17 cellular contexts compared by ENCODE assay signal in genomic region chr11:118215262-118215661, GRCh38. TPM values are rescaled to one million over a fixed set of nuclear protein-coding genes. Genes with fewer than 3 reads are reported as not detected.
DNase-seq lines count a peak whose midpoint lies in the region; ATAC-seq, FAIRE-seq and TF ChIP-seq lines count a peak whose summit lies in the region.
"Had no signal": no experiment of that assay in that cellular context is flagged by ENCODE, and none has a peak within 500 bp of the region (broad histone marks: within the 10 kb centered on the region; RNA-seq: fewer than 3 reads in every experiment).

No MANE protein-coding gene starts in this region.

- peaks cover 4% of the 10 kb centered on the region for H3K9me3 Mint-ChIP-seq in activated CD4-positive, alpha-beta T cell treated with anti-CD3 and anti-CD28 coated beads, Interleukin-2, amount 10 ng/mL, durations not matched to agents 24 days and 14 days
- H3K9me3 Mint-ChIP-seq in activated naive CD8-positive, alpha-beta T cell treated with anti-CD3 and anti-CD28 coated beads for 36 hours: peaks cover 3% of the 10 kb centered on the region
- no peaks in the 10 kb centered on the region for H3K9me3 Mint-ChIP-seq in stimulated activated effector memory CD8-positive, alpha-beta T cell treated with anti-CD3 and anti-CD28 coated beads, Interleukin-12 subunit alpha, Interleukin-12 subunit beta, amount 100 ng/mL, for 72 hours

- no peak for FAIRE-seq in frontal cortex (lab: Jason Lieb, UNC)
- FAIRE-seq: A204.1 had no signal

- H3K27me3 ChIP-seq in esophagus muscularis mucosa: peaks cover 0 to 53% (median 0%) of the 10 kb centered on the region in 4 donors
- H3K27me3 ChIP-seq: heart right ventricle had no signal

- intact Hi-C loops in activated CD4-positive, alpha-beta T cell treated with anti-CD3 and anti-CD28 coated beads, Interleukin-2, amount 10 ng/mL, durations not matched to agents 24 days and 14 days (cut with micrococcal nuclease): loop anchor here (5.0 kb wide), 1 partner anchor 213 kb away; no protein-coding TSS in a partner anchor
- intact Hi-C loops in esophagus muscularis mucosa (cut with DNase I): no loop called here

- H3K4me1 Mint-ChIP-seq in activated CD4-positive, alpha-beta T cell treated with anti-CD3 and anti-CD28 coated beads, Interleukin-2, amount 10 ng/mL, durations not matched to agents 24 days and 14 days: peaks cover 82% of the 10 kb centered on the region
- peaks cover 90% of the 10 kb centered on the region for H3K4me1 Mint-ChIP-seq in activated naive CD8-positive, alpha-beta T cell treated with anti-CD3 and anti-CD28 coated beads for 36 hours
- H3K4me1 Mint-ChIP-seq in stimulated activated effector memory CD8-positive, alpha-beta T cell treated with anti-CD3 and anti-CD28 coated beads, Interleukin-12 subunit alpha, Interleukin-12 subunit beta, amount 100 ng/mL, for 72 hours: peaks cover 95% of the 10 kb centered on the region

- H3K4me1 ChIP-seq in esophagus muscularis mucosa: peaks cover 0 to 9% (median 2%) of the 10 kb centered on the region in 4 donors
- H3K4me1 ChIP-seq: prostate gland had no signal

- no peaks in the 10 kb centered on the region for H3K27me3 Mint-ChIP-seq in activated CD4-positive, alpha-beta T cell treated with anti-CD3 and anti-CD28 coated beads, Interleukin-2, amount 10 ng/mL, durations not matched to agents 24 days and 14 days
- H3K27me3 Mint-ChIP-seq in activated naive CD8-positive, alpha-beta T cell treated with anti-CD3 and anti-CD28 coated beads for 36 hours: no peaks in the 10 kb centered on the region

- no peaks in the 10 kb centered on the region for H3K9me3 ChIP-seq in esophagus muscularis mucosa
- H3K9me3 ChIP-seq: heart right ventricle, prostate gland had no signal

- peak overlapping the region; percentile 100 for H3K27ac Mint-ChIP-seq in activated CD4-positive, alpha-beta T cell treated with anti-CD3 and anti-CD28 coated beads, Interleukin-2, amount 10 ng/mL, durations not matched to agents 24 days and 14 days
- H3K27ac Mint-ChIP-seq in activated naive CD8-positive, alpha-beta T cell treated with anti-CD3 and anti-CD28 coated beads for 36 hours: peak overlapping the region; percentile 97
- H3K27ac Mint-ChIP-seq in stimulated activated effector memory CD8-positive, alpha-beta T cell treated with anti-CD3 and anti-CD28 coated beads, Interleukin-12 subunit alpha, Interleukin-12 subunit beta, amount 100 ng/mL, for 72 hours: no peak overlapping the region

- peak; percentile 35 for ATAC-seq in stimulated activated effector memory CD8-positive, alpha-beta T cell treated with anti-CD3 and anti-CD28 coated beads, Interleukin-12 subunit alpha, Interleukin-12 subunit beta, amount 100 ng/mL, for 72 hours
- ATAC-seq: heart right ventricle had no signal

- peak overlapping the region; percentile 86 for H3K4me3 Mint-ChIP-seq in activated CD4-positive, alpha-beta T cell treated with anti-CD3 and anti-CD28 coated beads, Interleukin-2, amount 10 ng/mL, durations not matched to agents 24 days and 14 days
- H3K4me3 Mint-ChIP-seq in activated naive CD8-positive, alpha-beta T cell treated with anti-CD3 and anti-CD28 coated beads for 36 hours: peak overlapping the region; percentile 86
- H3K4me3 Mint-ChIP-seq in stimulated activated effector memory CD8-positive, alpha-beta T cell treated with anti-CD3 and anti-CD28 coated beads, Interleukin-12 subunit alpha, Interleukin-12 subunit beta, amount 100 ng/mL, for 72 hours: no peak overlapping the region

- DNase-seq in activated CD4-positive, alpha-beta T cell treated with anti-CD3 and anti-CD28 coated beads, Interleukin-2, amount 10 ng/mL, durations not matched to agents 24 days and 14 days: peak; percentile 81
- DNase-seq in activated CD4-positive, alpha-beta T cell treated with anti-CD3 and anti-CD28 coated beads for 48 hours: no peak
- DNase-seq in MV-4-11 (lab: John Stamatoyannopoulos, UW) (peak; percentile 38), esophagus muscularis mucosa (ENCODE audit: extremely low spot score) (no peak), GM10248 (ENCODE audit: extremely low spot score) (no peak), frontal cortex (ENCODE audit: low spot score in 2 of 2) (no peak)
- peak; percentile 35 for DNase-seq in activated naive CD8-positive, alpha-beta T cell treated with anti-CD3 and anti-CD28 coated beads for 36 hours
- DNase-seq in stimulated activated effector memory CD8-positive, alpha-beta T cell treated with anti-CD3 and anti-CD28 coated beads, Interleukin-12 subunit alpha, Interleukin-12 subunit beta, amount 100 ng/mL, for 72 hours (ENCODE audit: low spot score in 2 of 2): peak in 1 of 2 donors; percentile 52
- DNase-seq: activated CD8-positive, alpha-beta memory T cell treated with anti-CD3 and anti-CD28 coated beads, Interleukin-2, amount 50 U/mL, for 4 hours; anterior cingulate cortex; erythroblast; GOT3; heart right ventricle; NK-92 treated with Interleukin-12 subunit alpha and Interleukin-12 subunit beta, amount 100 ng/mL, for 24 hours had no signal

- POLR2A ChIA-PET in GM10248 (lab: Yijun Ruan, JAX): interaction anchor here (1.0 kb wide), 1 partner anchor 10 kb away, joined by 3 read pairs; the partner anchor contains the start of gene JAML

- WGBS in esophagus muscularis mucosa: 83% methylated on average over 3 of the region's 3 CpGs

- CTCF ChIA-PET in GM10248 (lab: Yijun Ruan, JAX): interaction anchor here (1.1 to 8.6 kb wide), 9 partner anchors 13 to 268 kb away, joined by 4 to 90 read pairs (median 8); partner anchors contain the start of gene MPZL3

- H3K4me3 ChIP-seq in esophagus muscularis mucosa: no peak overlapping the region
- H3K4me3 ChIP-seq: coronary artery, prostate gland had no signal

- no peaks in the 10 kb centered on the region for H3K36me3 ChIP-seq in esophagus muscularis mucosa
- H3K36me3 ChIP-seq: prostate gland had no signal

- TF ChIP-seq POLR2A in esophagus muscularis mucosa (IDR thresholded peaks at IDR 0.05; ENCODE audit: low read depth): no peak

- TF ChIP-seq CTCF in esophagus muscularis mucosa (IDR thresholded peaks at IDR 0.05): no peak
- no peak for TF ChIP-seq CTCF in GM10248 (IDR thresholded peaks at IDR 0.05; ENCODE audit: control extremely low read depth, extremely low read depth, low read depth, missing control alignments)

- no peak overlapping the region for H3K27ac ChIP-seq in esophagus muscularis mucosa (replicated peaks in 1 of 4)
- H3K27ac ChIP-seq: coronary artery, prostate gland had no signal

- H3K36me3 Mint-ChIP-seq in activated CD4-positive, alpha-beta T cell treated with anti-CD3 and anti-CD28 coated beads, Interleukin-2, amount 10 ng/mL, durations not matched to agents 24 days and 14 days (ENCODE audit: low read depth): peaks cover 70% of the 10 kb centered on the region
- peaks cover 73% of the 10 kb centered on the region for H3K36me3 Mint-ChIP-seq in activated naive CD8-positive, alpha-beta T cell treated with anti-CD3 and anti-CD28 coated beads for 36 hours
- H3K36me3 Mint-ChIP-seq in stimulated activated effector memory CD8-positive, alpha-beta T cell treated with anti-CD3 and anti-CD28 coated beads, Interleukin-12 subunit alpha, Interleukin-12 subunit beta, amount 100 ng/mL, for 72 hours: peaks cover 6% of the 10 kb centered on the region

- TF ChIP-seq EP300 in esophagus muscularis mucosa (IDR thresholded peaks at IDR 0.05): no peak

RNA-seq across cellular contexts. Expression of gene JAML, which starts 9.5 kb away (rescaled TPM):
- 303 and 318 TPM in 2 replicates for total RNA-seq in activated CD4-positive, alpha-beta T cell treated with anti-CD3 and anti-CD28 coated beads, Interleukin-2, amount 10 ng/mL, durations not matched to agents 24 days and 14 days
- total RNA-seq in activated naive CD8-positive, alpha-beta T cell treated with anti-CD3 and anti-CD28 coated beads for 36 hours: 100 to 1,000 TPM; 148 to 150 TPM
- total RNA-seq in esophagus muscularis mucosa: 1 to 10 TPM in 3 of 4 donors, under 1 TPM in 1; 0.92 to 8.9 (median 1.2) TPM
- 0.82 TPM for total RNA-seq in frontal cortex

RNA-seq across cellular contexts. Expression of gene MPZL3, which starts 36.9 kb away (rescaled TPM):
- total RNA-seq in activated CD4-positive, alpha-beta T cell treated with anti-CD3 and anti-CD28 coated beads, Interleukin-2, amount 10 ng/mL, durations not matched to agents 24 days and 14 days: 64.6 and 65.4 TPM in 2 replicates
- 10 to 100 TPM; 49.1 to 50.7 TPM for total RNA-seq in activated naive CD8-positive, alpha-beta T cell treated with anti-CD3 and anti-CD28 coated beads for 36 hours
- total RNA-seq in esophagus muscularis mucosa (under 1 TPM; 0.42 to 0.52 (median 0.48) TPM), frontal cortex (2.4 TPM)

RNA-seq across cellular contexts. Expression of gene SCN2B, which starts 38.8 kb away (rescaled TPM):
- 0.02 and 0.05 TPM in 2 replicates for total RNA-seq in activated CD4-positive, alpha-beta T cell treated with anti-CD3 and anti-CD28 coated beads, Interleukin-2, amount 10 ng/mL, durations not matched to agents 24 days and 14 days
- not detected for total RNA-seq in activated naive CD8-positive, alpha-beta T cell treated with anti-CD3 and anti-CD28 coated beads for 36 hours
- total RNA-seq in esophagus muscularis mucosa (1 to 10 TPM in 1 of 4 donors, under 1 TPM in 3; 0.42 to 1.2 (median 0.67) TPM), frontal cortex (4.9 TPM)

RNA-seq across cellular contexts. Expression of gene MPZL2, which starts 48.8 kb away (rescaled TPM):
- 18.5 and 19.3 TPM in 2 replicates for total RNA-seq in activated CD4-positive, alpha-beta T cell treated with anti-CD3 and anti-CD28 coated beads, Interleukin-2, amount 10 ng/mL, durations not matched to agents 24 days and 14 days
- 10 to 100 TPM; 18.8 to 20.1 TPM for total RNA-seq in activated naive CD8-positive, alpha-beta T cell treated with anti-CD3 and anti-CD28 coated beads for 36 hours
- total RNA-seq in esophagus muscularis mucosa (10 to 100 TPM in 3 of 4 donors, 1 to 10 TPM in 1; 6.6 to 31.6 (median 13.9) TPM), frontal cortex (1.6 TPM)

Comparison
In these comparisons a context has a peak if more than half of its experiments do, and no peak if none do; other contexts are left out.
1. DNase-seq: peak in activated CD4-positive, alpha-beta T cell treated with anti-CD3 and anti-CD28 coated beads, Interleukin-2, amount 10 ng/mL, durations not matched to agents 24 days and 14 days (single experiment), MV-4-11 (single experiment) and activated naive CD8-positive, alpha-beta T cell treated with anti-CD3 and anti-CD28 coated beads for 36 hours (single experiment); none in activated CD4-positive, alpha-beta T cell treated with anti-CD3 and anti-CD28 coated beads for 48 hours (single experiment), esophagus muscularis mucosa (single experiment), GM10248 (single experiment) and frontal cortex (0 of 2).
2. RNA of gene JAML, which starts 9.5 kb away (total RNA-seq): 303 to 318 TPM in activated CD4-positive, alpha-beta T cell treated with anti-CD3 and anti-CD28 coated beads, Interleukin-2, amount 10 ng/mL, durations not matched to agents 24 days and 14 days and 148 to 150 TPM in activated naive CD8-positive, alpha-beta T cell treated with anti-CD3 and anti-CD28 coated beads for 36 hours; 0.92 to 8.9 TPM in esophagus muscularis mucosa and 0.82 TPM in frontal cortex (single experiment); every median in the first group is over 10 times any median in the second.
3. RNA of gene MPZL3, which starts 36.9 kb away (total RNA-seq): 64.6 to 65.4 TPM in activated CD4-positive, alpha-beta T cell treated with anti-CD3 and anti-CD28 coated beads, Interleukin-2, amount 10 ng/mL, durations not matched to agents 24 days and 14 days and 49.1 to 50.7 TPM in activated naive CD8-positive, alpha-beta T cell treated with anti-CD3 and anti-CD28 coated beads for 36 hours; 2.4 TPM in frontal cortex (single experiment) and 0.42 to 0.52 TPM in esophagus muscularis mucosa; every median in the first group is over 10 times any median in the second.